ENCODE assay signal across 16 cellular contexts in the genomic region with DNA sequence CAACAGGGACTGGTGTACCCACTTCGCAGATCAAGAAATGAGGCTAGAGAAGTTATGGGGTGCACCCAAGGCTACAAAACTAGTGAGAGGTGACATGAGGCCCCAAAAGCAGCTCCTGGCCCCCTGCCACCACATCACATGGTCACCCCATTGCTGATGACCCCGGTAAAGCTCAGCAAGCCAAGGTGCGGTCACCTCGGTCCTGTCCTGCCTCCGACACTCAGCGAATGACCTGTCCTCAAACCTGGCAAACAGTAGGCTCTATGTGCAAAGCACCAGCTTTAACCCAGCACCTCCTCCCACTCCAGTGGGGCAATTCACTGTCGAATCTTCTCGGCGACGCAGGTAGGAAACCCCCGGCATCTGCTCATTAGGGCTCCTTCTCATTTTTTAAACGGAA.
DNase-seq lines count a peak whose midpoint lies in the region; ATAC-seq, FAIRE-seq and TF ChIP-seq lines count a peak whose summit lies in the region.
"Had no signal": no experiment of that assay in that cellular context is flagged by ENCODE, and none has a peak within 500 bp of the region (broad histone marks: within the 10 kb centered on the region; RNA-seq: fewer than 3 reads in every experiment).

No MANE protein-coding gene starts in this region.

- no peak overlapping the region for H2BK120ac ChIP-seq in H1 (replicated peaks; ENCODE audit: low read depth, low read length)

- H4K91ac ChIP-seq in H1 (replicated peaks; ENCODE audit: insufficient read length, low read length) = no peak overlapping the region

- H3K27me3 Mint-ChIP-seq in T-helper 17 cell (peaks cover 6% of the 10 kb centered on the region), nephron (ENCODE audit: low read depth) (no peaks in the 10 kb centered on the region)
- peaks cover 0 to 2% (median 0%) of the 10 kb centered on the region in 5 donors for H3K27me3 Mint-ChIP-seq in naive thymus-derived CD8-positive, alpha-beta T cell

- no peak for TF ChIP-seq EP300 in H1 (IDR thresholded peaks at IDR 0.05; ENCODE audit: borderline replicate concordance in 1 of 2, low read depth in 2 of 2, low read length in 2 of 2)
- no peak for TF ChIP-seq EP300 in suprapubic skin (IDR thresholded peaks at IDR 0.05)

- H3K4me3 ChIP-seq in H1 (ENCODE audit: extremely low read depth in 1 of 4, insufficient read depth in 2 of 4, low read depth in 3 of 4, low read length in 4 of 4) (no peak overlapping the region), suprapubic skin (no peak overlapping the region), uterus (no peak overlapping the region)
- H3K4me3 ChIP-seq: K562 had no signal

- no peaks in the 10 kb centered on the region for H3K79me2 ChIP-seq in H1 (ENCODE audit: control insufficient read depth in 1 of 2, insufficient read depth in 2 of 2, low read length in 2 of 2)

- peaks cover 2% of the 10 kb centered on the region for H3K36me3 Mint-ChIP-seq in T-helper 17 cell (ENCODE audit: low read depth)
- H3K36me3 Mint-ChIP-seq in nephron (ENCODE audit: low read depth) = no peaks in the 10 kb centered on the region
- H3K36me3 Mint-ChIP-seq in naive thymus-derived CD8-positive, alpha-beta T cell = no peaks in the 10 kb centered on the region

- no peak for TF ChIP-seq POLR2A in H1 (IDR thresholded peaks at IDR 0.05; ENCODE audit: control extremely low read depth in 1 of 2, low read depth in 2 of 2, low read length in 2 of 2)
- no peak for TF ChIP-seq POLR2A in suprapubic skin (IDR thresholded peaks at IDR 0.05)
- TF ChIP-seq POLR2A in uterus (IDR thresholded peaks at IDR 0.05) = no peak

- no peak overlapping the region for H2AK5ac ChIP-seq in H1 (ENCODE audit: low read depth, low read length)

- H3K4me1 Mint-ChIP-seq in T-helper 17 cell (peaks cover 35% of the 10 kb centered on the region), nephron (peaks cover 25% of the 10 kb centered on the region)
- H3K4me1 Mint-ChIP-seq in naive thymus-derived CD8-positive, alpha-beta T cell = peaks cover 10 to 24% (median 16%) of the 10 kb centered on the region in 4 donors

- TF ChIP-seq CTCF in H1 (IDR thresholded peaks at IDR 0.05; ENCODE audit: control extremely low read depth in 1 of 3, insufficient read depth in 1 of 3, low read depth in 1 of 3, low read length in 3 of 3) (no peak), nephron (IDR thresholded peaks at IDR 0.05; ENCODE audit: unreplicated experiment in 3 of 3) (no peak), suprapubic skin (IDR thresholded peaks at IDR 0.05) (no peak), uterus (IDR thresholded peaks at IDR 0.05) (no peak)

- H2BK5ac ChIP-seq in H1 (ENCODE audit: low read depth, low read length) = no peak overlapping the region

- no peak overlapping the region for H3K4ac ChIP-seq in H1 (replicated peaks; ENCODE audit: insufficient read length, low read depth, low read length)

- no peak overlapping the region; the same call in 1 of the 2 replicates for H4K8ac ChIP-seq in H1 (ENCODE audit: extremely low read depth, insufficient read depth, low read length)

- H3K9me3 Mint-ChIP-seq in nephron = no peaks in the 10 kb centered on the region
- H3K9me3 Mint-ChIP-seq in naive thymus-derived CD8-positive, alpha-beta T cell = no peaks in the 10 kb centered on the region

- H3K4me3 Mint-ChIP-seq in T-helper 17 cell (no peak overlapping the region), nephron (no peak overlapping the region)
- no peak overlapping the region for H3K4me3 Mint-ChIP-seq in naive thymus-derived CD8-positive, alpha-beta T cell

- no peaks in the 10 kb centered on the region for H3K36me3 ChIP-seq in H1 (ENCODE audit: control insufficient read depth in 2 of 4, insufficient read depth in 4 of 4, low read length in 3 of 4)
- H3K36me3 ChIP-seq in suprapubic skin = no peaks in the 10 kb centered on the region
- no peaks in the 10 kb centered on the region for H3K36me3 ChIP-seq in uterus

- no peak for ATAC-seq in T-helper 17 cell
- ATAC-seq in naive thymus-derived CD8-positive, alpha-beta T cell = no peak
- ATAC-seq: K562 had no signal

- no peak overlapping the region for H3K9ac ChIP-seq in H1 (replicated peaks in 1 of 4; ENCODE audit: extremely low read depth in 1 of 4, low read depth in 3 of 4, low read length in 3 of 4)

- intact Hi-C loops in uterus (cut with DNase I; ENCODE audit: low total_unique reads) = no loop called here

- no peaks in the 10 kb centered on the region for H3K23me2 ChIP-seq in H1 (ENCODE audit: low read depth, low read length)

- DNase-seq in T-helper 17 cell (no peak), H1 (ENCODE audit: low read depth in 1 of 2, low spot score in 2 of 2) (no peak), suprapubic skin (ENCODE audit: low spot score in 2 of 2) (no peak), uterus (no peak), GM03348 (ENCODE audit: low spot score) (no peak)
- no peak for DNase-seq in naive thymus-derived CD8-positive, alpha-beta T cell
- DNase-seq: activated CD4-positive, alpha-beta T cell treated with anti-CD3 and anti-CD28 coated beads for 48 hours; activated CD8-positive, alpha-beta memory T cell treated with anti-CD3 and anti-CD28 coated beads, Interleukin-2, amount 50 U/mL, for 4 hours; activated effector memory CD4-positive, alpha-beta T cell treated with anti-CD3 and anti-CD28 coated beads, Interleukin-2, amount 50 U/mL, for 16 hours; AML-193; NCI-H2029 treated with DMSO at 0.1 percent for 48 hours; posterior cingulate gyrus; small intestine; stimulated activated CD4-positive, alpha-beta T cell treated with anti-CD3 and anti-CD28 coated beads, Interleukin-4, amount 100 ng/mL, for 24 hours had no signal

- no peak overlapping the region for H2BK12ac ChIP-seq in H1 (ENCODE audit: low read depth, low read length)

- no peak overlapping the region for H4K5ac ChIP-seq in H1 (ENCODE audit: insufficient read length, low read depth, low read length)

- H2AFZ ChIP-seq in H1 (ENCODE audit: low read length) = peak overlapping the region; percentile 54; the same call in 1 of the 2 replicates

- no peak for TF ChIP-seq RAD21 in H1 (IDR thresholded peaks at IDR 0.05 in 1 of 2, conservative IDR thresholded peaks at IDR 0.05 in 1 of 2; ENCODE audit: low read depth in 2 of 2, low read length in 2 of 2)

- H4K20me1 ChIP-seq in H1 (replicated peaks in 1 of 2; ENCODE audit: control insufficient read depth in 1 of 2, insufficient read depth in 2 of 2, low read length in 2 of 2) = no peaks in the 10 kb centered on the region

- no peaks in the 10 kb centered on the region; a peak in 1 of 7 replicates for H3K4me1 ChIP-seq in H1 (replicated peaks in 1 of 4; ENCODE audit: control insufficient read depth in 3 of 4, insufficient read depth in 4 of 4, low read length in 3 of 4)
- peaks cover 10% of the 10 kb centered on the region for H3K4me1 ChIP-seq in suprapubic skin
- no peaks in the 10 kb centered on the region for H3K4me1 ChIP-seq in uterus

- H3K79me1 ChIP-seq in H1 (ENCODE audit: low read depth, low read length) = no peaks in the 10 kb centered on the region

- H2BK15ac ChIP-seq in H1 (ENCODE audit: low read length) = no peak overlapping the region

- H3K18ac ChIP-seq in H1 (ENCODE audit: extremely low read depth, low read length) = no peak overlapping the region

- H3K27ac Mint-ChIP-seq in T-helper 17 cell (peak overlapping the region; percentile 82), nephron (peak overlapping the region in 2 of 3 experiments; percentile 50 to 94)
- H3K27ac Mint-ChIP-seq in naive thymus-derived CD8-positive, alpha-beta T cell = no peak overlapping the region

- no peak overlapping the region for H3K27ac ChIP-seq in H1 (ENCODE audit: low read depth, low read length)
- peak overlapping the region; percentile 53 for H3K27ac ChIP-seq in suprapubic skin
- peak overlapping the region in 1 of 2 donors; percentile 41 for H3K27ac ChIP-seq in uterus

- H3K9me3 ChIP-seq in T-helper 17 cell (ENCODE audit: control insufficient read depth, low read length, poor library complexity, severe bottlenecking) (no peaks in the 10 kb centered on the region), H1 (ENCODE audit: insufficient read depth in 2 of 2, low read depth in 1 of 2, low read length in 1 of 2) (no peaks in the 10 kb centered on the region), suprapubic skin (no peaks in the 10 kb centered on the region), uterus (no peaks in the 10 kb centered on the region)

- H3K27me3 ChIP-seq in H1 (replicated peaks in 1 of 4; ENCODE audit: control insufficient read depth in 3 of 4, extremely low read depth in 1 of 4, insufficient read depth in 3 of 4, low read length in 3 of 4) (no peaks in the 10 kb centered on the region), suprapubic skin (no peaks in the 10 kb centered on the region), uterus (no peaks in the 10 kb centered on the region)

- no peak overlapping the region for H2BK20ac ChIP-seq in H1 (ENCODE audit: low read length)

- H3K14ac ChIP-seq in H1 (ENCODE audit: insufficient read length) = no peak overlapping the region

- POLR2A ChIA-PET in H1 (lab: Charles Lee; ENCODE audit: partially characterized antibody) = no interaction called here
- POLR2A ChIA-PET in naive thymus-derived CD8-positive, alpha-beta T cell (lab: Charles Lee) = no interaction called here

- no peak for FAIRE-seq in H1 (lab: Jason Lieb, UNC)
- FAIRE-seq: K562, small intestine had no signal

- H3K56ac ChIP-seq in H1 (replicated peaks; ENCODE audit: insufficient read length, low read depth, low read length) = no peak overlapping the region

- WGBS in H1 (ENCODE audit: extremely low coverage in 1 of 2, insufficient coverage in 1 of 2, insufficient read length in 1 of 2, insufficient replicate concordance in 2 of 2, low coverage in 1 of 2, low lambda C conversion rate in 2 of 2, missing lambda C conversion rate in 1 of 2), 2 experiments = 96% methylated on average over 11 of the region's 12 CpGs; no CpG with 5 or more reads in 1 of the 2 experiments
- WGBS in suprapubic skin = 90% methylated on average over 12 of the region's 12 CpGs

- CTCF ChIA-PET in H1 (lab: Charles Lee; ENCODE audit: partially characterized antibody) = interaction anchor here (1.0 to 10.0 kb wide), 6 partner anchors 11 to 284 kb away, joined by 3 to 206 read pairs (median 7); no protein-coding TSS in a partner anchor

- H3K23ac ChIP-seq in H1 (ENCODE audit: insufficient read length) = no peak overlapping the region

- no peak overlapping the region for H3K4me2 ChIP-seq in H1 (ENCODE audit: insufficient read depth in 1 of 2, low read depth in 2 of 2, low read length in 2 of 2)

TF ChIP-seq in H1, 55 proteins besides CTCF, POLR2A, EP300 and RAD21 (continues in another document):
- no peak for TF ChIP-seq RXRA (IDR thresholded peaks at IDR 0.05; ENCODE audit: insufficient read depth, low read depth, low read length)
- no peak for TF ChIP-seq SP2 (IDR thresholded peaks at IDR 0.05; ENCODE audit: low read length)
- TF ChIP-seq CBX5 (IDR thresholded peaks at IDR 0.05; ENCODE audit: low read depth, low read length) = no peak
- TF ChIP-seq TAF7 (optimal IDR thresholded peaks at IDR 0.05; ENCODE audit: borderline replicate concordance, low read depth, low read length) = no peak
- no peak for TF ChIP-seq YY1 (IDR thresholded peaks at IDR 0.05; ENCODE audit: low read depth, low read length)
- no peak for TF ChIP-seq RFX5 (IDR thresholded peaks at IDR 0.05; ENCODE audit: borderline replicate concordance, low read depth, low read length)

Comparison
In these comparisons a context has a peak if more than half of its experiments do, and no peak if none do; other contexts are left out.
1. H3K27ac Mint-ChIP-seq: peak in T-helper 17 cell (single experiment) and nephron (2 of 3); none in naive thymus-derived CD8-positive, alpha-beta T cell (0 of 10).